In the genomic region with DNA sequence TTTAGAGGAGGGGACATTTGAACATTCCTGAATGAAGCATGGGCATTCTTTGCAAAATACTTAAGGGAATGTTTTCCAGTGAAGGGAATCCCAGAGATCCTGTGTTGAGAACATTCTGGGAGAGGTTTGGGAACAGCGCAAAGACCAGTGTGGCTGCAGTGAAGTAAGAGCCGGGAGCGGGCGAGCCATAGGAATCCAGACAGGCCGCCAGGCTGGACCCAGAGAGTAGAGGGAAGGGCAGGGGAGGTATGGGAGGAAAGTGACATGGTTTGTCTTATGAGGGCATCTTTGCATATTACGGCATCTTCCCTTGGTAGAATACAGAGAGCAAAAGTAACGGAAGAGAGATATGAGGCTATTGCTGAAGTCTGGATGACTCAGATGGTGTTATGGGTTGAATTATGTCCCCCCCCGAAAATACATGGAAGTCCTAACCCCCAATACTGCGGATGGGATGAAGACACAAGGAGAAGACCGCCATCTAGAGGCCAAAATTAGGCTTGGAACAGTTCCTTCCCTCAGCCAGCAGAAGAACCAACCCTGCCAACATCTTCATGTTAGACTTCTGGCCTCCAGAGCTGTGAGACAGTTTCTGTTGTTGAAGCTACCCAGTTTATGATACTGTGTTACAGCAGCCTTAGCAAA, we compare ENCODE assay signal across 9 cellular contexts.
DNase-seq lines count a peak whose midpoint lies in the region; ATAC-seq, FAIRE-seq and TF ChIP-seq lines count a peak whose summit lies in the region.
"Had no signal": no experiment of that assay in that cellular context is flagged by ENCODE, and none has a peak within 500 bp of the region (broad histone marks: within the 10 kb centered on the region; RNA-seq: fewer than 3 reads in every experiment).

No MANE protein-coding gene starts in this region.

- no peak overlapping the region for H2AFZ ChIP-seq in SK-N-SH (ENCODE audit: low read depth)

- peak; percentile 79 for FAIRE-seq in GM12892 (lab: Jason Lieb, UNC)

- TF ChIP-seq POLR2A in GM12892 (IDR thresholded peaks at IDR 0.05; ENCODE audit: low read depth, low read length) = no peak

- TF ChIP-seq RAD21 in SK-N-SH (IDR thresholded peaks at IDR 0.05; ENCODE audit: low read length) = peak; percentile 41; the same call in 1 of the 2 replicates

- peaks cover 0 to 8% of the 10 kb centered on the region in 2 experiments; a peak in 2 of 4 replicates for H3K4me1 ChIP-seq in SK-N-SH (ENCODE audit: control insufficient read depth in 1 of 2, insufficient read depth in 2 of 2, low read depth in 1 of 2, low read length in 1 of 2)

- no peaks in the 10 kb centered on the region; the same call in 1 of the 2 replicates for H3K27me3 ChIP-seq in SK-N-SH (ENCODE audit: insufficient read depth)

- no peak overlapping the region for H3K9ac ChIP-seq in SK-N-SH

- H3K36me3 ChIP-seq in SK-N-SH (replicated peaks in 1 of 2; ENCODE audit: control insufficient read depth in 1 of 2, insufficient read depth in 2 of 2, low read length in 1 of 2) = no peaks in the 10 kb centered on the region

- TF ChIP-seq EP300 in SK-N-SH (IDR thresholded peaks at IDR 0.05; ENCODE audit: borderline replicate concordance in 1 of 2, low read depth in 1 of 2, low read length in 1 of 2) = no peak

- ATAC-seq in HG02885 (IDR thresholded peaks at IDR 0.05; ENCODE audit: poor library complexity, unreplicated experiment) = no peak

- POLR2A ChIA-PET in AG04449 (lab: Yijun Ruan, JAX) = no interaction called here
- POLR2A ChIA-PET in SK-N-SH (lab: Yijun Ruan, JAX) = no interaction called here

- H3K27ac ChIP-seq in SK-N-SH (ENCODE audit: low read depth in 2 of 2, low read length in 1 of 2) = no peak overlapping the region
- H3K27ac ChIP-seq: epithelial cell of prostate had no signal

- 67% methylated on average over 10 of the region's 10 CpGs for WGBS in SK-N-SH (ENCODE audit: low lambda C conversion rate)

- H4K20me1 ChIP-seq in SK-N-SH (ENCODE audit: insufficient read depth) = no peaks in the 10 kb centered on the region

- H3K9me2 ChIP-seq in SK-N-SH = no peaks in the 10 kb centered on the region

- TF ChIP-seq CTCF in AG04449 (IDR thresholded peaks at IDR 0.05; ENCODE audit: insufficient read depth, low read length, missing control alignments) (peak; percentile 60), SK-N-SH (IDR thresholded peaks at IDR 0.05) (peak; percentile 39), fibroblast of the aortic adventitia (IDR thresholded peaks at IDR 0.05; ENCODE audit: insufficient read depth, low read length) (peak; percentile 74)

- H3K4me3 ChIP-seq in AG04449 (ENCODE audit: low read depth, low read length) (no peak overlapping the region), SK-N-SH (ENCODE audit: low read depth in 2 of 2, low read length in 1 of 2) (no peak overlapping the region), fibroblast of the aortic adventitia (ENCODE audit: low read depth, low read length) (no peak overlapping the region)

- CTCF ChIA-PET in AG04449 (lab: Yijun Ruan, JAX) = interaction anchor here (0.7 to 4.2 kb wide), 12 partner anchors 11 to 556 kb away, joined by 3 to 24 read pairs (median 5); no protein-coding TSS in a partner anchor
- CTCF ChIA-PET in SK-N-SH (lab: Yijun Ruan, JAX) = interaction anchor here (1.1 kb wide), 1 partner anchor 43 kb away, joined by 3 read pairs; no protein-coding TSS in a partner anchor

- no peaks in the 10 kb centered on the region for H3K79me2 ChIP-seq in SK-N-SH (ENCODE audit: insufficient read depth)

- DNase-seq in AG04449 (ENCODE audit: low read depth, low spot score) = no peak
- no peak for DNase-seq in GM12892 (ENCODE audit: insufficient read length)
- no peak for DNase-seq in SK-N-SH
- DNase-seq in fibroblast of the aortic adventitia (ENCODE audit: low read depth) = peak; percentile 72
- DNase-seq in stimulated activated CD8-positive, alpha-beta memory T cell treated with anti-CD3 and anti-CD28 coated beads, Interleukin-4, amount 100 ng/mL, for 48 hours = peak; percentile 44
- DNase-seq in NCI-H1092 (lab: John Stamatoyannopoulos, UW) = no peak
- no peak for DNase-seq in NCI-H1417 treated with DMSO at 0.1 percent for 48 hours (lab: John Stamatoyannopoulos, UW)

- no peaks in the 10 kb centered on the region for H3F3A ChIP-seq in SK-N-SH (replicated peaks; ENCODE audit: insufficient read depth)

- no peaks in the 10 kb centered on the region for H3K9me3 ChIP-seq in SK-N-SH

- H3K4me2 ChIP-seq in SK-N-SH = no peak overlapping the region

TF ChIP-seq in SK-N-SH, 30 proteins besides CTCF, POLR2A, EP300 and RAD21:
- TF ChIP-seq GATA2 (CRISPR knock-in tag; IDR thresholded peaks at IDR 0.05) (no peak), SMC3 (IDR thresholded peaks at IDR 0.05; ENCODE audit: low read depth, low read length) (no peak), ZBTB33 (IDR thresholded peaks at IDR 0.05; ENCODE audit: borderline replicate concordance, low read depth) (no peak), RXRA (IDR thresholded peaks at IDR 0.05; ENCODE audit: borderline replicate concordance, low read depth) (no peak), MEF2A (IDR thresholded peaks at IDR 0.05; ENCODE audit: borderline replicate concordance, low read depth) (no peak), NRF1 (IDR thresholded peaks at IDR 0.05; ENCODE audit: low read depth, low read length) (no peak), FOXM1 (IDR thresholded peaks at IDR 0.05; ENCODE audit: low read depth) (no peak)
- TF ChIP-seq, protein P1, sequence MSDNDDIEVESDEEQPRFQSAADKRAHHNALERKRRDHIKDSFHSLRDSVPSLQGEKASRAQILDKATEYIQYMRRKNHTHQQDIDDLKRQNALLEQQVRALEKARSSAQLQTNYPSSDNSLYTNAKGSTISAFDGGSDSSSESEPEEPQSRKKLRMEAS (IDR thresholded peaks at IDR 0.05; ENCODE audit: low read depth) = no peak

Comparison
In these comparisons a context has a peak if more than half of its experiments do, and no peak if none do; other contexts are left out.
1. DNase-seq: peak in fibroblast of the aortic adventitia (single experiment) and stimulated activated CD8-positive, alpha-beta memory T cell treated with anti-CD3 and anti-CD28 coated beads, Interleukin-4, amount 100 ng/mL, for 48 hours (single experiment); none in AG04449 (single experiment), GM12892 (single experiment), SK-N-SH (single experiment), NCI-H1092 (single experiment) and NCI-H1417 treated with DMSO at 0.1 percent for 48 hours (single experiment).
2. Peak in every context shown above with its lines, with median percentiles within 50 percentile points of each other: CTCF ChIP-seq.